In the genomic region with DNA sequence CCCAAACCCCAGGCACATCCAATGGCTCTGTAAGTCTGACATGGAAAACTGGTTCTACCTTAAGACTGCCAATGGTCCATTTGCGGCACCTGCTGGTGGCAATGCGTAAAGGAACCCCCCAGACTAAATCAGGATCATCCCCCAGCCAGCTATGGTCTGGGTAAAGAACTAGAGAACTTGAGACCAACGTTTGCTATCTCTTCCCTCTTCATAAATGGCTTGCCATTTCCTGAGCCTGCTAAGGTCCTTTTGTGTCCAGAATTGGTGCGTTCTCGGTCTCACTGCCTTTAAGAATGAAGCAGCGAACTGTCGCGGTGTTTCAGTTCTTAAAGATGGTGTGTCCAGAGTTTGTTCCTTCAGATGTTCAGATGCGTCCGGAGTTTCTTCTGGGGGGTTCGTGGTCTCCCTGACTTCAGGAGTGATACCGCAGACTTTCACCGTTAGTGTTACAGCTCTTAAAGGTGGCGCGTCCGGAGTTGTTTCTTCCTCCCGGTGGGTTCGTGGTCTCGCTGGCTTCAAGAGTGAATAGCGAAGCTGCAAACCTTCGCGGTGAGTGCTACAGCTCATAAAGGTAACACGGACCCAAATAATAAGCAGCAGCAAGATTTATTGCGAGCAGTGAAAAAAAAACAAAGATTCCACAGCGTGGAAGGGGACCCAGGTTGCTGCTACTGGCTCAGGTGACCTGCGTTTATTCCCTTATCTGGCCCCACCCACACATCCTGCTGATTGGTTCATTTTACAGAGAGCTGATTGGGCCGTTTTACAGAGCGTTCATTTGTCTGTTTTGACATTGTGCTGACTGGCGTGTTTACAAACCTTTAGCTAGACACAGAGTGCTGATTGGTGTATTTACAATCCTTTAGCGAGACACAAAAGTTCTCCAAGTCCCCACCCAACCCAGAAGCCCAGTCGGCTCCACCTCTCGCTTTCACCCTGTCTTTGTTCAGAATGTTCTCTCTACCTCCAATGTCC, we compare ENCODE assay signal across 8 cellular contexts.
A peak's percentile ranks its signal among the peaks of the same experiment; 100 is the strongest.
DNase-seq lines count a peak whose midpoint lies in the region; ATAC-seq and TF ChIP-seq lines count a peak whose summit lies in the region.

No MANE protein-coding gene starts in this region.

- CTCF ChIA-PET in activated B cell treated with CpG ODN at 0.5 μM for 24 hours (lab: Charles Lee), result interaction anchor here (0.6 to 6.5 kb wide), 38 partner anchors 10 to 865 kb away, joined by 3 to 96 read pairs (median 4); partner anchors contain the start of gene ELMO1

- H3K27ac ChIP-seq in duodenal mucosa (ENCODE audit: low read depth, low read length) (no peak overlapping the region), skin epidermis (peak overlapping the region in 15 of 21 experiments; percentile 1 to 79 (median 37))

- H3K27me3 ChIP-seq in duodenal mucosa (ENCODE audit: control insufficient read depth in 1 of 2, insufficient read depth in 2 of 2, low read length in 2 of 2), result no peaks in the 10 kb centered on the region

- peak overlapping the region; percentile 96 for H3K4me3 Mint-ChIP-seq in activated B cell treated with CpG ODN at 0.5 μM for 24 hours

- DNase-seq in GM12864 (ENCODE audit: low read depth) (no peak), HuH-7 (ENCODE audit: low spot score) (peak; percentile 12), activated B cell treated with CpG ODN at 0.5 μM for 24 hours (peak; percentile 44), ecto neural progenitor cell (ENCODE audit: low spot score) (no peak), SW 1271 (lab: John Stamatoyannopoulos, UW) (no peak)

- no peaks in the 10 kb centered on the region for H3K9me3 ChIP-seq in duodenal mucosa (ENCODE audit: control insufficient read depth in 1 of 2, low read length in 2 of 2)

- H3K27me3 Mint-ChIP-seq in activated B cell treated with CpG ODN at 0.5 μM for 24 hours, result no peaks in the 10 kb centered on the region

- no peaks in the 10 kb centered on the region for H3K9me3 Mint-ChIP-seq in activated B cell treated with CpG ODN at 0.5 μM for 24 hours

- peaks cover 59% of the 10 kb centered on the region for H3K4me1 Mint-ChIP-seq in activated B cell treated with CpG ODN at 0.5 μM for 24 hours

- H3K4me1 ChIP-seq in duodenal mucosa (ENCODE audit: control insufficient read depth in 1 of 2, insufficient read depth in 2 of 2, low read length in 2 of 2), result peaks cover 0 to 7% of the 10 kb centered on the region in 2 donors

- POLR2A ChIA-PET in activated B cell treated with CpG ODN at 0.5 μM for 24 hours (lab: Charles Lee), result interaction anchor here (0.6 to 3.4 kb wide), 14 partner anchors 8 to 1552 kb away, joined by 3 to 61 read pairs (median 4); partner anchors contain the start of genes ELMO1 and SEPTIN7

- H3K36me3 ChIP-seq in duodenal mucosa (ENCODE audit: control insufficient read depth in 1 of 2, insufficient read depth in 2 of 2, low read length in 2 of 2), result no peaks in the 10 kb centered on the region

- H3K27ac Mint-ChIP-seq in activated B cell treated with CpG ODN at 0.5 μM for 24 hours, result peak overlapping the region; percentile 86

- intact Hi-C loops in activated B cell treated with CpG ODN at 0.5 μM for 24 hours (cut with micrococcal nuclease), result loop anchor here (1.0 to 10.0 kb wide), 16 partner anchors 11 to 988 kb away; a partner anchor contains a TSS

- peak overlapping the region; percentile 73 for H3K4me3 ChIP-seq in GM12864 (ENCODE audit: low read depth, low read length)
- peak overlapping the region; percentile 58 to 70 for H3K4me3 ChIP-seq in duodenal mucosa (ENCODE audit: low read depth in 1 of 2, low read length in 2 of 2)
- H3K4me3 ChIP-seq in skin epidermis, result peak overlapping the region; percentile 1 to 38 (median 32)

- TF ChIP-seq CTCF in GM12864 (IDR thresholded peaks at IDR 0.05; ENCODE audit: low read depth, low read length, missing control alignments), result peak; percentile 96
- peak; percentile 46 for TF ChIP-seq CTCF in activated B cell treated with CpG ODN at 0.5 μM for 24 hours (IDR thresholded peaks at IDR 0.05)

- peak overlapping the region in 1 of 2 donors; percentile 60 for H3K9ac ChIP-seq in duodenal mucosa (ENCODE audit: low read depth in 1 of 2, low read length in 2 of 2)

- H3K36me3 Mint-ChIP-seq in activated B cell treated with CpG ODN at 0.5 μM for 24 hours (ENCODE audit: low read depth), result peaks cover 2% of the 10 kb centered on the region

- ATAC-seq in GM21526 (IDR thresholded peaks at IDR 0.05; ENCODE audit: low FRiP score, unreplicated experiment) (peak; percentile 57), activated B cell treated with CpG ODN at 0.5 μM for 24 hours (ENCODE audit: low read depth) (peak; percentile 70)

Comparison
In these comparisons a context has a peak if more than half of its experiments do, and no peak if none do; other contexts are left out.
1. DNase-seq: peak in HuH-7 (single experiment) and activated B cell treated with CpG ODN at 0.5 μM for 24 hours (single experiment); none in GM12864 (single experiment), ecto neural progenitor cell (single experiment) and SW 1271 (0 of 2).
2. Peak in every context shown above with its lines, with median percentiles within 50 percentile points of each other: H3K4me3 ChIP-seq.